8 cellular contexts compared by ENCODE assay signal in genomic region chr5:172005708-172006377, GRCh38. TPM values are rescaled to one million over a fixed set of nuclear protein-coding genes. Genes with fewer than 3 reads are reported as not detected.
DNase-seq lines count a peak whose midpoint lies in the region; ATAC-seq and TF ChIP-seq lines count a peak whose summit lies in the region.

No MANE protein-coding gene starts in this region.

- no peaks in the 10 kb centered on the region for H3K27me3 ChIP-seq in lower lobe of right lung (ENCODE audit: low read depth)

- TF ChIP-seq CTCF in lower lobe of right lung (IDR thresholded peaks at IDR 0.05) = no peak

- H3K27ac Mint-ChIP-seq in activated CD4-positive, alpha-beta T cell treated with anti-CD3 and anti-CD28 coated beads for 36 hours = peak overlapping the region; percentile 91
- H3K27ac Mint-ChIP-seq in dendritic cell treated with granulocyte-macrophage colony-stimulating factor and Interleukin-4, amounts not matched to agents 40 ng/mL and 50 ng/mL, for 4 days = peak overlapping the region; percentile 93
- peak overlapping the region; percentile 99 for H3K27ac Mint-ChIP-seq in stimulated activated naive B cell treated with anti-CD40 and anti-IgM and Interleukin-4, amounts not matched to agents 10 μg/mL and 1 μg/mL and 100 μg/mL, for 72 hours

- H3K9me3 ChIP-seq in lower lobe of right lung = no peaks in the 10 kb centered on the region

- H3K4me3 ChIP-seq in lower lobe of right lung = peak overlapping the region; percentile 98

- peaks cover 50% of the 10 kb centered on the region for H3K4me1 Mint-ChIP-seq in activated CD4-positive, alpha-beta T cell treated with anti-CD3 and anti-CD28 coated beads for 36 hours
- H3K4me1 Mint-ChIP-seq in dendritic cell treated with granulocyte-macrophage colony-stimulating factor and Interleukin-4, amounts not matched to agents 40 ng/mL and 50 ng/mL, for 4 days (ENCODE audit: low read depth) = peaks cover 55% of the 10 kb centered on the region
- H3K4me1 Mint-ChIP-seq in stimulated activated naive B cell treated with anti-CD40 and anti-IgM and Interleukin-4, amounts not matched to agents 10 μg/mL and 1 μg/mL and 100 μg/mL, for 72 hours = peaks cover 36 to 48% of the 10 kb centered on the region in 2 donors

- intact Hi-C loops in activated CD4-positive, alpha-beta T cell treated with anti-CD3 and anti-CD28 coated beads for 36 hours (cut with DNase I, micrococcal nuclease) = loop anchor here (1.0 to 10.0 kb wide), 17 partner anchors 17 to 1321 kb away; partner anchors contain the start of genes UBTD2 (in 2 of the 2), BNIP1 (in 1 of the 2), DUSP1 (in 1 of the 2) and NPM1 (in 1 of the 2)
- intact Hi-C loops in dendritic cell treated with granulocyte-macrophage colony-stimulating factor and Interleukin-4, amounts not matched to agents 40 ng/mL and 50 ng/mL, for 4 days (cut with micrococcal nuclease) = loop anchor here (2.0 to 5.0 kb wide), 2 partner anchors 39 to 183 kb away; partner anchors contain the start of gene STK10
- intact Hi-C loops in lower lobe of right lung (cut with DNase I) = no loop called here

- DNase-seq in activated CD4-positive, CD25-positive, alpha-beta regulatory T cell (lab: John Stamatoyannopoulos, UW) = peak in 3 of 4 experiments; percentile 6 to 31 (median 24)
- peak; percentile 56 for DNase-seq in activated CD4-positive, alpha-beta T cell treated with anti-CD3 and anti-CD28 coated beads for 36 hours
- DNase-seq in lower lobe of right lung (peak; percentile 51), foreskin melanocyte (no peak)
- peak; percentile 20 for DNase-seq in stimulated activated naive B cell treated with anti-CD40 and anti-IgM and Interleukin-4, amounts not matched to agents 10 μg/mL and 1 μg/mL and 100 μg/mL, for 72 hours

- H3K4me3 Mint-ChIP-seq in activated CD4-positive, alpha-beta T cell treated with anti-CD3 and anti-CD28 coated beads for 36 hours = peak overlapping the region; percentile 92
- H3K4me3 Mint-ChIP-seq in dendritic cell treated with granulocyte-macrophage colony-stimulating factor and Interleukin-4, amounts not matched to agents 40 ng/mL and 50 ng/mL, for 4 days = peak overlapping the region; percentile 85
- H3K4me3 Mint-ChIP-seq in stimulated activated naive B cell treated with anti-CD40 and anti-IgM and Interleukin-4, amounts not matched to agents 10 μg/mL and 1 μg/mL and 100 μg/mL, for 72 hours = peak overlapping the region; percentile 89 to 91

- peaks cover 22% of the 10 kb centered on the region for H3K36me3 Mint-ChIP-seq in activated CD4-positive, alpha-beta T cell treated with anti-CD3 and anti-CD28 coated beads for 36 hours (ENCODE audit: low read depth)
- peaks cover 29% of the 10 kb centered on the region for H3K36me3 Mint-ChIP-seq in dendritic cell treated with granulocyte-macrophage colony-stimulating factor and Interleukin-4, amounts not matched to agents 40 ng/mL and 50 ng/mL, for 4 days (ENCODE audit: low read depth)
- peaks cover 26 to 27% of the 10 kb centered on the region in 2 donors for H3K36me3 Mint-ChIP-seq in stimulated activated naive B cell treated with anti-CD40 and anti-IgM and Interleukin-4, amounts not matched to agents 10 μg/mL and 1 μg/mL and 100 μg/mL, for 72 hours

- no peaks in the 10 kb centered on the region for H3K36me3 ChIP-seq in lower lobe of right lung

- POLR2A ChIA-PET in activated CD4-positive, alpha-beta T cell treated with anti-CD3 and anti-CD28 coated beads for 36 hours (lab: Charles Lee) = interaction anchor here (0.7 to 3.0 kb wide), 10 partner anchors 17 to 617 kb away, joined by 3 to 15 read pairs (median 4); partner anchors contain the start of genes STK10 and UBTD2

- H3K27ac ChIP-seq in lower lobe of right lung = peak overlapping the region; percentile 100

- no peak for ATAC-seq in activated CD4-positive, CD25-positive, alpha-beta regulatory T cell treated with anti-CD3 and anti-CD28 coated beads, Interleukin-2, amount 50 U/mL, for 24 hours
- ATAC-seq in HG03439 (IDR thresholded peaks at IDR 0.05; ENCODE audit: unreplicated experiment) = peak; percentile 14
- peak; percentile 1 for ATAC-seq in activated CD4-positive, alpha-beta T cell treated with anti-CD3 and anti-CD28 coated beads for 36 hours
- peak; percentile 23 to 41 for ATAC-seq in lower lobe of right lung
- ATAC-seq in stimulated activated naive B cell treated with anti-CD40 and anti-IgM and Interleukin-4, amounts not matched to agents 10 μg/mL and 1 μg/mL and 100 μg/mL, for 72 hours (replicated peaks) = peak; percentile 11

- no peaks in the 10 kb centered on the region for H3K27me3 Mint-ChIP-seq in activated CD4-positive, alpha-beta T cell treated with anti-CD3 and anti-CD28 coated beads for 36 hours
- H3K27me3 Mint-ChIP-seq in dendritic cell treated with granulocyte-macrophage colony-stimulating factor and Interleukin-4, amounts not matched to agents 40 ng/mL and 50 ng/mL, for 4 days = no peaks in the 10 kb centered on the region
- no peaks in the 10 kb centered on the region for H3K27me3 Mint-ChIP-seq in stimulated activated naive B cell treated with anti-CD40 and anti-IgM and Interleukin-4, amounts not matched to agents 10 μg/mL and 1 μg/mL and 100 μg/mL, for 72 hours

- no peaks in the 10 kb centered on the region for H3K9me3 Mint-ChIP-seq in activated CD4-positive, alpha-beta T cell treated with anti-CD3 and anti-CD28 coated beads for 36 hours (ENCODE audit: low read depth)
- H3K9me3 Mint-ChIP-seq in dendritic cell treated with granulocyte-macrophage colony-stimulating factor and Interleukin-4, amounts not matched to agents 40 ng/mL and 50 ng/mL, for 4 days = no peaks in the 10 kb centered on the region
- no peaks in the 10 kb centered on the region for H3K9me3 Mint-ChIP-seq in stimulated activated naive B cell treated with anti-CD40 and anti-IgM and Interleukin-4, amounts not matched to agents 10 μg/mL and 1 μg/mL and 100 μg/mL, for 72 hours

- CTCF ChIA-PET in activated CD4-positive, alpha-beta T cell treated with anti-CD3 and anti-CD28 coated beads for 36 hours (lab: Charles Lee) = interaction anchor here (0.7 to 5.5 kb wide), 9 partner anchors 9 to 189 kb away, joined by 3 to 57 read pairs (median 8); partner anchors contain the start of gene STK10

- peaks cover 54% of the 10 kb centered on the region for H3K4me1 ChIP-seq in lower lobe of right lung

RNA-seq across cellular contexts. Expression of gene FBXW11, which starts 0.6 kb away (rescaled TPM):
- 10 to 100 TPM; 33.8 to 39.5 TPM for total RNA-seq in activated CD4-positive, alpha-beta T cell treated with anti-CD3 and anti-CD28 coated beads for 36 hours
- 52.8 TPM for total RNA-seq in lower lobe of right lung

Comparison
In these comparisons a context has a peak if more than half of its experiments do, and no peak if none do; other contexts are left out.
1. ATAC-seq: peak in HG03439 (single experiment), activated CD4-positive, alpha-beta T cell treated with anti-CD3 and anti-CD28 coated beads for 36 hours (single experiment), lower lobe of right lung (2 of 2) and stimulated activated naive B cell treated with anti-CD40 and anti-IgM and Interleukin-4, amounts not matched to agents 10 μg/mL and 1 μg/mL and 100 μg/mL, for 72 hours (2 of 2); none in activated CD4-positive, CD25-positive, alpha-beta regulatory T cell treated with anti-CD3 and anti-CD28 coated beads, Interleukin-2, amount 50 U/mL, for 24 hours (0 of 2).
2. Peak in every context shown above with its lines, with median percentiles within 50 percentile points of each other: H3K27ac Mint-ChIP-seq and H3K4me3 Mint-ChIP-seq.